Comparison of ENCODE assay signal across 17 cellular contexts in genomic region chr18:63313409-63313917, GRCh38. TPM values are rescaled to one million over a fixed set of nuclear protein-coding genes. Genes with fewer than 3 reads are reported as not detected.
A peak's percentile ranks its signal among the peaks of the same experiment; 100 is the strongest.
DNase-seq lines count a peak whose midpoint lies in the region; ATAC-seq, FAIRE-seq and TF ChIP-seq lines count a peak whose summit lies in the region.
"Had no signal": no experiment of that assay in that cellular context is flagged by ENCODE, and none has a peak within 500 bp of the region (broad histone marks: within the 10 kb centered on the region; RNA-seq: fewer than 3 reads in every experiment).

No MANE protein-coding gene starts in this region.

- CTCF ChIA-PET in HepG2 (lab: Yijun Ruan, JAX; ENCODE audit: low intra/inter-chr PET ratio, low total read pairs) = no interaction called here

- H3K36me3 Mint-ChIP-seq in T-helper 1 cell treated with Interleukin-12 subunit alpha and Interleukin-12 subunit beta and Interleukin-4 antibody, amounts not matched to agents 30 μg/mL and 1 μg/mL, for 36 hours (ENCODE audit: low read depth) = peaks cover 63% of the 10 kb centered on the region
- H3K36me3 Mint-ChIP-seq in activated T-helper 17 cell treated with anti-CD3 and anti-CD28 coated beads, Interleukin-2, amount 50 U/mL, for 72 hours (ENCODE audit: low read depth) = peaks cover 96% of the 10 kb centered on the region
- H3K36me3 Mint-ChIP-seq in natural killer cell = no peaks in the 10 kb centered on the region

- no peak overlapping the region for H3K4me3 ChIP-seq in HepG2 (replicated peaks in 1 of 3; ENCODE audit: insufficient read depth in 1 of 3, low read depth in 2 of 3, low read length in 3 of 3)
- H3K4me3 ChIP-seq: upper lobe of right lung had no signal

- H3K4me2 ChIP-seq in HepG2 (ENCODE audit: low read depth, low read length) = no peak overlapping the region

- H3K27ac Mint-ChIP-seq in T-helper 1 cell treated with Interleukin-12 subunit alpha and Interleukin-12 subunit beta and Interleukin-4 antibody, amounts not matched to agents 30 μg/mL and 1 μg/mL, for 36 hours = peak overlapping the region; percentile 66
- H3K27ac Mint-ChIP-seq in activated T-helper 17 cell treated with anti-CD3 and anti-CD28 coated beads, Interleukin-2, amount 50 U/mL, for 72 hours = peak overlapping the region; percentile 51
- H3K27ac Mint-ChIP-seq in natural killer cell = peak overlapping the region; percentile 53 to 93

- H3K36me3 ChIP-seq in HepG2 (replicated peaks in 1 of 2; ENCODE audit: control insufficient read depth in 1 of 2, insufficient read depth in 2 of 2, low read length in 2 of 2) = no peaks in the 10 kb centered on the region
- H3K36me3 ChIP-seq: brain microvascular endothelial cell, upper lobe of right lung had no signal

- peaks cover 64% of the 10 kb centered on the region for H3K4me1 Mint-ChIP-seq in T-helper 1 cell treated with Interleukin-12 subunit alpha and Interleukin-12 subunit beta and Interleukin-4 antibody, amounts not matched to agents 30 μg/mL and 1 μg/mL, for 36 hours (ENCODE audit: low read depth)
- H3K4me1 Mint-ChIP-seq in activated T-helper 17 cell treated with anti-CD3 and anti-CD28 coated beads, Interleukin-2, amount 50 U/mL, for 72 hours = peaks cover 52% of the 10 kb centered on the region
- peaks cover 75 to 93% of the 10 kb centered on the region in 2 donors for H3K4me1 Mint-ChIP-seq in natural killer cell

- peak; percentile 70 for FAIRE-seq in GM18507 (lab: Jason Lieb, UNC)
- no peak for FAIRE-seq in HepG2 (lab: Jason Lieb, UNC)
- FAIRE-seq: G401.6 had no signal

- POLR2A ChIA-PET in HepG2 (lab: Yijun Ruan, JAX) = no interaction called here

- BruUV-seq in HepG2 (replicated peaks; lab: Mats Ljungman, UMichigan) = no TSS peak

- intact Hi-C loops in natural killer cell (cut with micrococcal nuclease) (no loop called here), HepG2 (cut with micrococcal nuclease; ENCODE audit: unreplicated experiment) (no loop called here)

- no peak overlapping the region for H2AFZ ChIP-seq in HepG2 (ENCODE audit: low read length)

- no peak for DNase-seq in T-helper 1 cell
- no peak for DNase-seq in GM18507 (ENCODE audit: extremely low spot score, insufficient read length, low read depth)
- DNase-seq in natural killer cell = no peak
- no peak for DNase-seq in SIG-M5 treated with dmso at 0.1 percent for 504 hours (lab: John Stamatoyannopoulos, UW; ENCODE audit: unreplicated experiment)
- no peak for DNase-seq in NCI-H1436 treated with DMSO at 0.1 percent for 48 hours (lab: John Stamatoyannopoulos, UW)
- DNase-seq in HepG2 (ENCODE audit: low spot score) = no peak
- DNase-seq: brain microvascular endothelial cell; left ventricle myocardium superior; NCI-H2107; NCI-H82; SIG-M5; stimulated activated CD4-positive, alpha-beta T cell treated with anti-CD3 and anti-CD28 coated beads, Interleukin-1b, Interleukin-23, amount 100 ng/mL, for 48 hours; upper lobe of right lung had no signal

- in situ Hi-C loops in HepG2 (cut with HindIII; ENCODE audit: extremely low pct_ligation_motif_present, low pct_unique_long_range_greater_than_20kb) = loop anchor here (10.0 kb wide), 1 partner anchor 179 kb away; no protein-coding TSS in a partner anchor

- H3K27me3 Mint-ChIP-seq in T-helper 1 cell treated with Interleukin-12 subunit alpha and Interleukin-12 subunit beta and Interleukin-4 antibody, amounts not matched to agents 30 μg/mL and 1 μg/mL, for 36 hours (ENCODE audit: low read depth) = no peaks in the 10 kb centered on the region
- H3K27me3 Mint-ChIP-seq in activated T-helper 17 cell treated with anti-CD3 and anti-CD28 coated beads, Interleukin-2, amount 50 U/mL, for 72 hours = no peaks in the 10 kb centered on the region
- no peaks in the 10 kb centered on the region for H3K27me3 Mint-ChIP-seq in natural killer cell (ENCODE audit: low read depth in 2 of 2)

- H3K27me3 ChIP-seq in HepG2 (ENCODE audit: control insufficient read depth in 1 of 2, insufficient read depth in 2 of 2, low read length in 2 of 2) = peaks cover 0 to 27% of the 10 kb centered on the region in 2 experiments; a peak in 4 of 5 replicates
- H3K27me3 ChIP-seq: upper lobe of right lung had no signal

- H3K79me2 ChIP-seq in HepG2 (ENCODE audit: insufficient read depth, low read length) = no peaks in the 10 kb centered on the region

- H3K9ac ChIP-seq in HepG2 (ENCODE audit: insufficient read depth, low read depth, low read length) = no peak overlapping the region

- H4K20me1 ChIP-seq in HepG2 (ENCODE audit: insufficient read depth, low read length) = no peaks in the 10 kb centered on the region

- no peak overlapping the region for H3K27ac ChIP-seq in HepG2 (ENCODE audit: extremely low read length, insufficient read depth, low read length)
- H3K27ac ChIP-seq: 22Rv1, brain microvascular endothelial cell, upper lobe of right lung had no signal

- H3K4me3 Mint-ChIP-seq in T-helper 1 cell treated with Interleukin-12 subunit alpha and Interleukin-12 subunit beta and Interleukin-4 antibody, amounts not matched to agents 30 μg/mL and 1 μg/mL, for 36 hours = peak overlapping the region; percentile 95
- H3K4me3 Mint-ChIP-seq in activated T-helper 17 cell treated with anti-CD3 and anti-CD28 coated beads, Interleukin-2, amount 50 U/mL, for 72 hours = peak overlapping the region; percentile 92
- peak overlapping the region; percentile 18 for H3K4me3 Mint-ChIP-seq in natural killer cell

- no peaks in the 10 kb centered on the region for H3K9me3 Mint-ChIP-seq in T-helper 1 cell treated with Interleukin-12 subunit alpha and Interleukin-12 subunit beta and Interleukin-4 antibody, amounts not matched to agents 30 μg/mL and 1 μg/mL, for 36 hours
- no peaks in the 10 kb centered on the region for H3K9me3 Mint-ChIP-seq in activated T-helper 17 cell treated with anti-CD3 and anti-CD28 coated beads, Interleukin-2, amount 50 U/mL, for 72 hours
- no peaks in the 10 kb centered on the region for H3K9me3 Mint-ChIP-seq in natural killer cell

- TF ChIP-seq POLR2A in HepG2 (IDR thresholded peaks at IDR 0.05; ENCODE audit: insufficient read depth in 1 of 2, low read depth in 2 of 2, low read length in 2 of 2) = no peak

- 26% methylated on average over 5 of the region's 5 CpGs for WGBS in HepG2 (ENCODE audit: low lambda C conversion rate)

- H3K4me1 ChIP-seq in HepG2 (ENCODE audit: insufficient read depth, low read length) = peaks cover 16% of the 10 kb centered on the region

- TF ChIP-seq EP300 in HepG2 (IDR thresholded peaks at IDR 0.05; ENCODE audit: low read depth in 2 of 2, low read length in 2 of 2) = no peak
- no peak for TF ChIP-seq EP300 in HepG2 (CRISPR knock-in tag; IDR thresholded peaks at IDR 0.05; ENCODE audit: borderline replicate concordance)

- ATAC-seq in activated T-helper 17 cell treated with anti-CD3 and anti-CD28 coated beads, Interleukin-2, amount 50 U/mL, for 72 hours (replicated peaks) = no peak
- ATAC-seq in natural killer cell (no peak), HepG2 (no peak)
- ATAC-seq: left ventricle myocardium superior, upper lobe of right lung had no signal

- TF ChIP-seq CTCF in natural killer cell (IDR thresholded peaks at IDR 0.05) (no peak), HepG2 (CRISPR knock-in tag; IDR thresholded peaks at IDR 0.05) (no peak)

- H3K9me3 ChIP-seq in HepG2 (ENCODE audit: low read length) = no peaks in the 10 kb centered on the region
- H3K9me3 ChIP-seq: upper lobe of right lung had no signal

- no peak for TF ChIP-seq RAD21 in HepG2 (CRISPR knock-in tag; IDR thresholded peaks at IDR 0.05)

RNA-seq across cellular contexts. Expression of gene BCL2, which starts 6.1 kb away (rescaled TPM):
- total RNA-seq in activated T-helper 17 cell treated with anti-CD3 and anti-CD28 coated beads, Interleukin-2, amount 50 U/mL, for 72 hours = 100 to 1,000 TPM in 1 of 2 donors, 10 to 100 TPM in 1; 95.4 to 269 TPM
- total RNA-seq in natural killer cell = 10 to 100 TPM; 28.2 to 64.2 (median 33.4) TPM
- 0.42 and 0.53 TPM in 2 replicates for total RNA-seq in HepG2 (2016; rRNA removed; fragmentation: Illumina TruSeq; extraction: Trizol)
- total RNA-seq in HepG2 (2016; cell fraction: cytosol; rRNA removed; fragmentation: Illumina TruSeq; extraction: Trizol; ENCODE audit: low read depth) = 0.10 and 0.26 TPM in 2 replicates
- total RNA-seq in HepG2 (2016; cell fraction: insoluble cytoplasmic fraction; rRNA removed; fragmentation: Illumina TruSeq; extraction: Trizol) = 0.42 and 0.52 TPM in 2 replicates
- total RNA-seq in HepG2 (2016; cell fraction: membrane; rRNA removed; fragmentation: Illumina TruSeq; extraction: Trizol) = 0.40 and 0.48 TPM in 2 replicates
- 0.75 and 0.87 TPM in 2 replicates for total RNA-seq in HepG2 (2016; cell fraction: nucleus; rRNA removed; fragmentation: Illumina TruSeq; extraction: Trizol)
- polyA plus RNA-seq in HepG2 (2011; rRNA removed) = 0.07 and 0.08 TPM in 2 replicates
- polyA plus RNA-seq in HepG2 (2011; cell fraction: cytosol; rRNA removed) = 0.05 TPM in 2 replicates
- polyA plus RNA-seq in HepG2 (2011; cell fraction: nucleus; rRNA removed) = 0.07 and 0.18 TPM in 2 replicates
- polyA plus RNA-seq in HepG2 (2012) = 0.09 and 0.17 TPM in 2 replicates
- 0.18 and 0.21 TPM in 2 replicates for polyA plus RNA-seq in HepG2 (2016; cell fraction: cytosol; fragmentation: Illumina TruSeq; extraction: Trizol; ENCODE audit: low read depth)
- polyA plus RNA-seq in HepG2 (2016; cell fraction: insoluble cytoplasmic fraction; fragmentation: Illumina TruSeq; extraction: Trizol; ENCODE audit: low read depth) = 0.25 and 0.49 TPM in 2 replicates
- polyA plus RNA-seq in HepG2 (2016; cell fraction: membrane; fragmentation: Illumina TruSeq; extraction: Trizol; ENCODE audit: low read depth) = 0.23 and 0.28 TPM in 2 replicates
- 0.20 and 0.27 TPM in 2 replicates for polyA plus RNA-seq in HepG2 (2016; cell fraction: nucleus; fragmentation: Illumina TruSeq; extraction: Trizol; ENCODE audit: insufficient read depth, low read depth)
- polyA minus RNA-seq in HepG2 (2011; rRNA and poly(A)+ RNA removed; ENCODE audit: low replicate concordance) = 0.04 and 5.3 TPM in 2 replicates
- polyA minus RNA-seq in HepG2 (2011; cell fraction: cytosol; rRNA and poly(A)+ RNA removed) = 0.09 and 0.10 TPM in 2 replicates
- polyA minus RNA-seq in HepG2 (2011; cell fraction: nucleus; rRNA and poly(A)+ RNA removed) = 0.99 and 1.0 TPM in 2 replicates

RNA-seq across cellular contexts. Expression of gene KDSR, which starts 53.5 kb away (rescaled TPM):
- 100 to 1,000 TPM in 1 of 2 donors, 10 to 100 TPM in 1; 94.8 to 140 TPM for total RNA-seq in activated T-helper 17 cell treated with anti-CD3 and anti-CD28 coated beads, Interleukin-2, amount 50 U/mL, for 72 hours
- total RNA-seq in natural killer cell = 10 to 100 TPM; 11.1 to 15.1 (median 11.6) TPM
- 8.2 and 10.4 TPM in 2 replicates for total RNA-seq in HepG2 (2016; rRNA removed; fragmentation: Illumina TruSeq; extraction: Trizol)
- 7.1 and 9.1 TPM in 2 replicates for total RNA-seq in HepG2 (2016; cell fraction: cytosol; rRNA removed; fragmentation: Illumina TruSeq; extraction: Trizol; ENCODE audit: low read depth)
- 6.9 and 13.0 TPM in 2 replicates for total RNA-seq in HepG2 (2016; cell fraction: insoluble cytoplasmic fraction; rRNA removed; fragmentation: Illumina TruSeq; extraction: Trizol)
- total RNA-seq in HepG2 (2016; cell fraction: membrane; rRNA removed; fragmentation: Illumina TruSeq; extraction: Trizol) = 13.6 and 14.7 TPM in 2 replicates
- total RNA-seq in HepG2 (2016; cell fraction: nucleus; rRNA removed; fragmentation: Illumina TruSeq; extraction: Trizol) = 14.2 and 17.9 TPM in 2 replicates
- 20.9 and 25.7 TPM in 2 replicates for polyA plus RNA-seq in HepG2 (2011; rRNA removed)
- polyA plus RNA-seq in HepG2 (2011; cell fraction: cytosol; rRNA removed) = 11.8 and 16.5 TPM in 2 replicates
- polyA plus RNA-seq in HepG2 (2011; cell fraction: nucleus; rRNA removed) = 16.8 and 19.6 TPM in 2 replicates
- polyA plus RNA-seq in HepG2 (2012) = 20.1 and 21.7 TPM in 2 replicates
- polyA plus RNA-seq in HepG2 (2016; cell fraction: cytosol; fragmentation: Illumina TruSeq; extraction: Trizol; ENCODE audit: low read depth) = 5.0 and 5.8 TPM in 2 replicates
- polyA plus RNA-seq in HepG2 (2016; cell fraction: insoluble cytoplasmic fraction; fragmentation: Illumina TruSeq; extraction: Trizol; ENCODE audit: low read depth) = 7.7 and 9.5 TPM in 2 replicates
- polyA plus RNA-seq in HepG2 (2016; cell fraction: membrane; fragmentation: Illumina TruSeq; extraction: Trizol; ENCODE audit: low read depth) = 9.8 and 10.3 TPM in 2 replicates
- polyA plus RNA-seq in HepG2 (2016; cell fraction: nucleus; fragmentation: Illumina TruSeq; extraction: Trizol; ENCODE audit: insufficient read depth, low read depth) = 21.4 and 23.5 TPM in 2 replicates
- 39.0 and 91.7 TPM in 2 replicates for polyA minus RNA-seq in HepG2 (2011; rRNA and poly(A)+ RNA removed; ENCODE audit: low replicate concordance)
- polyA minus RNA-seq in HepG2 (2011; cell fraction: cytosol; rRNA and poly(A)+ RNA removed) = 16.5 and 24.3 TPM in 2 replicates
- 70.9 and 73.0 TPM in 2 replicates for polyA minus RNA-seq in HepG2 (2011; cell fraction: nucleus; rRNA and poly(A)+ RNA removed)

Comparison
In these comparisons a context has a peak if more than half of its experiments do, and no peak if none do; other contexts are left out.
1. H3K4me3 Mint-ChIP-seq: peak in every context shown above with its lines; median percentile 95 in T-helper 1 cell treated with Interleukin-12 subunit alpha and Interleukin-12 subunit beta and Interleukin-4 antibody, amounts not matched to agents 30 μg/mL and 1 μg/mL, for 36 hours; 92 in activated T-helper 17 cell treated with anti-CD3 and anti-CD28 coated beads, Interleukin-2, amount 50 U/mL, for 72 hours; 18 in natural killer cell.
2. RNA of gene BCL2, which starts 6.1 kb away (total RNA-seq): 95.4 to 269 TPM in activated T-helper 17 cell treated with anti-CD3 and anti-CD28 coated beads, Interleukin-2, amount 50 U/mL, for 72 hours and 28.2 to 64.2 TPM in natural killer cell; 0.10 to 0.87 TPM in HepG2; every median in the first group is over 10 times any median in the second.
3. RNA of gene KDSR, which starts 53.5 kb away (total RNA-seq): 94.8 to 140 TPM in activated T-helper 17 cell treated with anti-CD3 and anti-CD28 coated beads, Interleukin-2, amount 50 U/mL, for 72 hours; 11.1 to 15.1 TPM in natural killer cell and 6.9 to 17.9 TPM in HepG2; every median in the first group is over 4 times any median in the second.
4. Peak in every context shown above with its lines, with median percentiles within 50 percentile points of each other: H3K27ac Mint-ChIP-seq.